ENCODE assay signal across 8 cellular contexts in the genomic region with DNA sequence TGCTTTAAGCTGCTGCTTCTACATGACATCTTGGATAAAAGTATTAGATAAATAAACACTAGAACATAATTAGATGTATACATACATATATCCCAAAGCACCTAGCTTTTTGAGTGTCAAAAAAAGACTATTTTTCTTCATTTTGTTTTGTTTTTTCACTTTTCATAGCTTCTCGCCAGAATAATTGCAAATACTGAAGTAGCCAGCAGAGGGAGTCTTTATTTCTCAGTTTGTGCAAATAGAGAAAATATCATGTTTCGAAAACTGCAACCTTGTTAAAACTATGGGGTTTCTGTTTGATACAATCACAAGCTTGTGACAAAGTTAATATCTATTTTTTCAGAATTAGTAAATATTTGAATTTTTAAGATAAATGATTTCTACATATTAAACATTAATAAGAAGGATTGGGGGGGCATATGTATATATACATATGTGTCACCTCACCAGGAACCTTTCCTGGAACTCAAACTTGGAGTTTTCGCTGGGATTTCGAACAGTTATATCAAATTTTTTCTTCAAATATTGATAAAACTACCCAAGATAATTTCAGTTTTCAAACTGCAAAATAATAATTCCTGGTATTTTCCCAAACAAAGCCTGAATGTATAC.
DNase-seq lines count a peak whose midpoint lies in the region; ATAC-seq, FAIRE-seq and TF ChIP-seq lines count a peak whose summit lies in the region.

No MANE protein-coding gene starts in this region.

- no peaks in the 10 kb centered on the region for H3K36me3 Mint-ChIP-seq in activated B cell treated with CpG ODN at 0.5 μM for 24 hours (ENCODE audit: low read depth)

- no peak overlapping the region for H3K4me3 Mint-ChIP-seq in activated B cell treated with CpG ODN at 0.5 μM for 24 hours

- FAIRE-seq in HTR-8/SVneo (lab: Jason Lieb, UNC): no peak

- peaks cover 6% of the 10 kb centered on the region for H3K4me1 Mint-ChIP-seq in activated B cell treated with CpG ODN at 0.5 μM for 24 hours

- no peak overlapping the region for H3K27ac Mint-ChIP-seq in activated B cell treated with CpG ODN at 0.5 μM for 24 hours

- H3K27me3 Mint-ChIP-seq in activated B cell treated with CpG ODN at 0.5 μM for 24 hours: no peaks in the 10 kb centered on the region

- DNase-seq in NCI-H510A treated with DMSO at 0.1 percent for 48 hours (lab: John Stamatoyannopoulos, UW) (peak; percentile 28), NCI-H510A (lab: John Stamatoyannopoulos, UW) (no peak), HTR-8/SVneo (ENCODE audit: insufficient read length, low spot score) (peak; percentile 11), activated B cell treated with CpG ODN at 0.5 μM for 24 hours (no peak), kidney glomerular epithelial cell (lab: John Stamatoyannopoulos, UW) (peak; percentile 52), G401 (ENCODE audit: low spot score) (no peak)

- intact Hi-C loops in activated B cell treated with CpG ODN at 0.5 μM for 24 hours (cut with micrococcal nuclease): loop anchor here (2.0 to 5.0 kb wide), 2 partner anchors 352 to 643 kb away; no protein-coding TSS in a partner anchor

- H3K9me3 Mint-ChIP-seq in activated B cell treated with CpG ODN at 0.5 μM for 24 hours: no peaks in the 10 kb centered on the region

- POLR2A ChIA-PET in activated B cell treated with CpG ODN at 0.5 μM for 24 hours (lab: Charles Lee): no interaction called here

- peak; percentile 81 for TF ChIP-seq CTCF in activated B cell treated with CpG ODN at 0.5 μM for 24 hours (IDR thresholded peaks at IDR 0.05)

- in situ Hi-C loops in G401 (cut with HindIII; ENCODE audit: low sequenced_read_pairs): no loop called here

- ATAC-seq in activated B cell treated with CpG ODN at 0.5 μM for 24 hours (ENCODE audit: low read depth): no peak
- ATAC-seq in GM21825 (IDR thresholded peaks at IDR 0.05; ENCODE audit: unreplicated experiment): no peak
- no peak for ATAC-seq in GM21360 (IDR thresholded peaks at IDR 0.05; ENCODE audit: unreplicated experiment)

- CTCF ChIA-PET in activated B cell treated with CpG ODN at 0.5 μM for 24 hours (lab: Charles Lee): interaction anchor here (0.7 to 1.8 kb wide), 7 partner anchors 16 to 1568 kb away, joined by 3 to 6 read pairs (median 3); partner anchors contain the start of genes SCN1A and SCN3A

Comparison
In these comparisons a context has a peak if more than half of its experiments do, and no peak if none do; other contexts are left out.
1. DNase-seq: peak in NCI-H510A treated with DMSO at 0.1 percent for 48 hours (single experiment), HTR-8/SVneo (single experiment) and kidney glomerular epithelial cell (single experiment); none in NCI-H510A (single experiment), activated B cell treated with CpG ODN at 0.5 μM for 24 hours (single experiment) and G401 (single experiment).